In the genomic region with DNA sequence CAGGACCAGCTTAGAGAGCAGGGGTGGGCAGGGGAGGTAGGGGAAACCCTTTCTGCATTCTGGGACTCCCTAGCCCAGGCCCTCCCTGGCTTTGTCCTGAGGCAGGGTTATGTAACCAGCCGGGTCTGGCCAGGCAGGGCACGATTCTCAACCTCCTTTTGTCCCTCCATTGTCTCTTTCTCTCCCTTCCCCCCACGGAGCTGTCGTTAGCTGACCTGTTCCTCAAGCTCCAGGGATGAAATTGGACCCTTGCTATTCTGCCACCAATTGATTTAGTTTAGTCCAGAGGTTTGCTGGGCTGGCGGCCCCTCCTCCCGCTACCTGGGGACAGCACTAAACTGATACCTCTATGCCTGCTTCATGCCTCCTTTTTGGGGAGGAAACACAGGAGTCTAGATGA, we compare ENCODE assay signal across 11 cellular contexts. TPM values are rescaled to one million over a fixed set of nuclear protein-coding genes. Genes with fewer than 3 reads are reported as not detected.
DNase-seq lines count a peak whose midpoint lies in the region; ATAC-seq and TF ChIP-seq lines count a peak whose summit lies in the region.
"Had no signal": no experiment of that assay in that cellular context is flagged by ENCODE, and none has a peak within 500 bp of the region (broad histone marks: within the 10 kb centered on the region; RNA-seq: fewer than 3 reads in every experiment).

No MANE protein-coding gene starts in this region.

- H2AK5ac ChIP-seq in neuronal stem cell (ENCODE audit: low read depth, low read length) = no peak overlapping the region

- H3K4me1 ChIP-seq in heart left ventricle = peaks cover 25 to 80% (median 74%) of the 10 kb centered on the region in 12 donors
- peaks cover 25 to 42% of the 10 kb centered on the region in 2 donors for H3K4me1 ChIP-seq in neuronal stem cell (ENCODE audit: control insufficient read depth in 2 of 2, insufficient read depth in 1 of 2, low read depth in 1 of 2, low read length in 2 of 2)
- H3K4me1 ChIP-seq in vagina = peaks cover 83% of the 10 kb centered on the region

- no peak overlapping the region for H2AFZ ChIP-seq in neuronal stem cell (ENCODE audit: low read length)

- H3K27me3 ChIP-seq in heart left ventricle (no peaks in the 10 kb centered on the region), neuronal stem cell (ENCODE audit: control insufficient read depth in 3 of 3, insufficient read depth in 3 of 3, low read depth in 1 of 3, low read length in 3 of 3) (no peaks in the 10 kb centered on the region), vagina (no peaks in the 10 kb centered on the region)

- intact Hi-C loops in heart left ventricle (cut with DNase I) = loop anchor here in 1 of 10 donors (5.0 kb wide), 1 partner anchor 36 kb away; no protein-coding TSS in a partner anchor
- intact Hi-C loops in Right ventricle myocardium inferior (cut with DNase I) = loop anchor here (1.0 kb wide), 1 partner anchor 9 kb away; no protein-coding TSS in a partner anchor
- intact Hi-C loops in vagina (cut with DNase I) = no loop called here

- ATAC-seq in heart left ventricle (peak in 1 of 4 donors; percentile 19), Right ventricle myocardium inferior (no peak), HG02852 (IDR thresholded peaks at IDR 0.05; ENCODE audit: unreplicated experiment) (no peak), GM18907 (IDR thresholded peaks at IDR 0.05; ENCODE audit: unreplicated experiment) (no peak)

- H4K8ac ChIP-seq in neuronal stem cell (ENCODE audit: low read depth, low read length) = no peak overlapping the region

- TF ChIP-seq POLR2A in heart left ventricle (IDR thresholded peaks at IDR 0.05) = no peak
- no peak for TF ChIP-seq POLR2A in vagina (IDR thresholded peaks at IDR 0.05)

- DNase-seq in heart left ventricle (no peak), Right ventricle myocardium inferior (ENCODE audit: missing footprints) (no peak), foreskin fibroblast (no peak), neuronal stem cell (ENCODE audit: low spot score) (peak; percentile 79), vagina (ENCODE audit: extremely low spot score in 2 of 2) (no peak), activated T-cell treated with anti-CD3 and anti-CD28 coated beads for 4 hours (no peak)
- DNase-seq: activated naive CD8-positive, alpha-beta T cell treated with anti-CD3 and anti-CD28 coated beads for 36 hours; NCI-H524 treated with DMSO at 0.1 percent for 48 hours; retina had no signal

- no peak overlapping the region for H3K4me3 ChIP-seq in heart left ventricle
- peak overlapping the region; percentile 33 for H3K4me3 ChIP-seq in foreskin fibroblast (ENCODE audit: low read depth in 1 of 2, low read length in 2 of 2)
- no peak overlapping the region for H3K4me3 ChIP-seq in neuronal stem cell (ENCODE audit: low read length in 2 of 2)
- no peak overlapping the region for H3K4me3 ChIP-seq in vagina

- H2BK15ac ChIP-seq in neuronal stem cell (ENCODE audit: low read length) = peak overlapping the region; percentile 94

- no peak overlapping the region for H3K23ac ChIP-seq in neuronal stem cell (ENCODE audit: low read depth, low read length, poor library complexity)

- H3K36me3 ChIP-seq in heart left ventricle = peaks cover 0 to 9% (median 0%) of the 10 kb centered on the region in 9 donors
- peaks cover 2 to 42% of the 10 kb centered on the region in 2 donors for H3K36me3 ChIP-seq in neuronal stem cell (replicated peaks in 1 of 2; ENCODE audit: control insufficient read depth in 2 of 2, insufficient read depth in 2 of 2, low read length in 2 of 2)
- no peaks in the 10 kb centered on the region for H3K36me3 ChIP-seq in vagina

- H3K14ac ChIP-seq in neuronal stem cell (ENCODE audit: low read length) = no peak overlapping the region

- WGBS in heart left ventricle, 4 donors = 48 to 60% (median 52%) methylated on average over 5 to 6 of the region's 6 CpGs
- no CpG with 5 or more reads among the region's 6 CpGs for WGBS in neuronal stem cell (ENCODE audit: extremely low coverage in 2 of 2, insufficient read length in 2 of 2, insufficient replicate concordance in 1 of 2), 2 donors

- H4K91ac ChIP-seq in neuronal stem cell (ENCODE audit: low read depth, low read length, poor library complexity) = no peak overlapping the region

- no peak overlapping the region for H2BK12ac ChIP-seq in neuronal stem cell (ENCODE audit: low read length)

- H3K27ac ChIP-seq in heart left ventricle = peak overlapping the region; percentile 63 to 88 (median 82)
- peak overlapping the region; percentile 88 for H3K27ac ChIP-seq in neuronal stem cell (replicated peaks; ENCODE audit: low read length)
- peak overlapping the region; percentile 81 for H3K27ac ChIP-seq in vagina

- H2BK120ac ChIP-seq in neuronal stem cell (ENCODE audit: low read depth, low read length) = peak overlapping the region; percentile 56

- H3K18ac ChIP-seq in neuronal stem cell (ENCODE audit: low read length) = peak overlapping the region; percentile 92

- no peak overlapping the region for H3K4ac ChIP-seq in neuronal stem cell (ENCODE audit: low read length)

- peak overlapping the region; percentile 61 for H3K4me2 ChIP-seq in neuronal stem cell (ENCODE audit: insufficient read depth, low read length, poor library complexity, severe bottlenecking)

- no peaks in the 10 kb centered on the region for H3K9me3 ChIP-seq in heart left ventricle
- H3K9me3 ChIP-seq in neuronal stem cell (replicated peaks in 1 of 2; ENCODE audit: control insufficient read depth in 2 of 2, insufficient read depth in 1 of 2, low read depth in 1 of 2, low read length in 2 of 2) = peaks cover 0 to 1% of the 10 kb centered on the region in 2 donors
- no peaks in the 10 kb centered on the region for H3K9me3 ChIP-seq in vagina

- H3K79me1 ChIP-seq in neuronal stem cell (ENCODE audit: low read depth, low read length) = peaks cover 11% of the 10 kb centered on the region

- no peak for TF ChIP-seq CTCF in heart left ventricle (IDR thresholded peaks at IDR 0.05)
- no peak for TF ChIP-seq CTCF in foreskin fibroblast (IDR thresholded peaks at IDR 0.05; ENCODE audit: low read depth, low read length)
- TF ChIP-seq CTCF in vagina (IDR thresholded peaks at IDR 0.05) = no peak

- no peak overlapping the region for H3K9ac ChIP-seq in neuronal stem cell (ENCODE audit: low read depth, low read length, poor library complexity)

- H2BK5ac ChIP-seq in neuronal stem cell (ENCODE audit: low read length) = peak overlapping the region; percentile 93

RNA-seq across cellular contexts. Expression of gene NDST1, which starts 9.4 kb away (rescaled TPM):
- total RNA-seq in heart left ventricle (100 to 1,000 TPM in 2 of 9 donors, 10 to 100 TPM in 7; 50.2 to 156 (median 68.5) TPM), Right ventricle myocardium inferior (60.4 TPM), vagina (73.9 TPM)
- 10 to 100 TPM; 32.1 to 53.5 TPM for polyA plus RNA-seq in heart left ventricle
- 27.1 TPM for polyA plus RNA-seq in neuronal stem cell (2013, experiment 1 of 2)
- polyA plus RNA-seq in neuronal stem cell (2013, experiment 2 of 2) = 25.9 TPM

RNA-seq across cellular contexts. Expression of gene RPS14, which starts 49.0 kb away (rescaled TPM):
- 1,000 to 10,000 TPM; 1,031 to 1,428 (median 1,294) TPM for total RNA-seq in heart left ventricle
- 1,000 to 10,000 TPM; 1,822 to 3,474 TPM for polyA plus RNA-seq in heart left ventricle
- total RNA-seq in Right ventricle myocardium inferior = 1,267 TPM
- 5,106 TPM for polyA plus RNA-seq in neuronal stem cell (2013, experiment 1 of 2)
- polyA plus RNA-seq in neuronal stem cell (2013, experiment 2 of 2) = 5,095 TPM
- 3,194 TPM for total RNA-seq in vagina

Comparison
In these comparisons a context has a peak if more than half of its experiments do, and no peak if none do; other contexts are left out.
1. H3K4me3 ChIP-seq: peak in foreskin fibroblast (2 of 2); none in heart left ventricle (0 of 12), neuronal stem cell (0 of 2) and vagina (0 of 2).
2. Peak in every context shown above with its lines, with median percentiles within 50 percentile points of each other: H3K27ac ChIP-seq.